Comparison of ENCODE assay signal across 9 cellular contexts in the genomic region with DNA sequence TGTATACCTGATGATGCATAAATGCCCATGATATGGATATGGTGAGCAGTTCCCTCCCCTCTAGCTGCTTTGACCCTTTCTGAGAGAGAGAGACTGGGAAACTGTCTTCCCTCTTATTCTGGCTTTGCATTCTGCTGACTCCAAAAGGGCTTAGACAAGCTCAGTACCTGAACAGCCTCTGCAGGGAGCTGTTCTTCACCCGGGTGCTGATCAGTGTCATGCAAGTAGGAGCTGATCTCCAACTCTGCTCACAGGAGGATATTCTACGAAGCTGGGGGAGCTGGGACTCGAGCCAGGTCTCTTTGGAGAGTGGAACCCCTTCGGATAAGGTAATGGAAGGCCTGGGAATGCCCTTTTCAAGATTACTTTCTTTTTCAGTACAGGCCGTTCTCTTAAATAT.
A peak's percentile ranks its signal among the peaks of the same experiment; 100 is the strongest.
DNase-seq lines count a peak whose midpoint lies in the region; ATAC-seq and TF ChIP-seq lines count a peak whose summit lies in the region.
"Had no signal": no experiment of that assay in that cellular context is flagged by ENCODE, and none has a peak within 500 bp of the region (broad histone marks: within the 10 kb centered on the region; RNA-seq: fewer than 3 reads in every experiment).

No MANE protein-coding gene starts in this region.

- H3F3A ChIP-seq in GM23338 (replicated peaks; ENCODE audit: low read depth), result no peaks in the 10 kb centered on the region
- no peaks in the 10 kb centered on the region for H3F3A ChIP-seq in neural progenitor cell (ENCODE audit: low read depth)

- no peak overlapping the region for H3K4me2 ChIP-seq in GM23338
- no peak overlapping the region for H3K4me2 ChIP-seq in neural progenitor cell

- TF ChIP-seq CTCF in GM23338 (conservative IDR thresholded peaks at IDR 0.05; ENCODE audit: low read depth in 2 of 2) (no peak), NB4 (IDR thresholded peaks at IDR 0.05; ENCODE audit: low read depth, low read length) (no peak), endothelial cell (IDR thresholded peaks at IDR 0.05; ENCODE audit: unreplicated experiment) (no peak), neural progenitor cell (IDR thresholded peaks at IDR 0.05) (no peak)

- H3K9me3 Mint-ChIP-seq in GM23338 (no peaks in the 10 kb centered on the region), endothelial cell (ENCODE audit: unreplicated experiment) (no peaks in the 10 kb centered on the region), neural progenitor cell (no peaks in the 10 kb centered on the region)

- no peaks in the 10 kb centered on the region for H3K9me3 ChIP-seq in neural progenitor cell (ENCODE audit: low read depth)

- H3K4me1 ChIP-seq in GM23338 (ENCODE audit: insufficient read depth) (0 out of 2 replicates have a peak, but pooled peaks cover 4% of the 10 kb centered on the region), neural progenitor cell (peaks cover 7% of the 10 kb centered on the region)

- H3K36me3 Mint-ChIP-seq in GM23338 (ENCODE audit: low read depth) (no peaks in the 10 kb centered on the region), endothelial cell (ENCODE audit: low read depth, unreplicated experiment) (no peaks in the 10 kb centered on the region), neural progenitor cell (no peaks in the 10 kb centered on the region)
- H3K36me3 Mint-ChIP-seq: IgD-negative memory B cell had no signal

- H3K27ac ChIP-seq in GM23338 (ENCODE audit: low read depth) (no peak overlapping the region), neural progenitor cell (no peak overlapping the region)

- no peak for TF ChIP-seq POLR2A in NB4 (IDR thresholded peaks at IDR 0.05; ENCODE audit: extremely low read depth, insufficient read length)

- H3K4me3 ChIP-seq in GM23338 (no peak overlapping the region), NB4 (ENCODE audit: low read depth, low read length) (no peak overlapping the region), neural progenitor cell (no peak overlapping the region)

- H3K36me3 ChIP-seq in GM23338 (ENCODE audit: insufficient read depth) (no peaks in the 10 kb centered on the region), neural progenitor cell (no peaks in the 10 kb centered on the region)

- H3K27me3 Mint-ChIP-seq in GM23338 (ENCODE audit: insufficient read depth, low read depth, poor library complexity), result peaks cover 4% of the 10 kb centered on the region
- no peaks in the 10 kb centered on the region for H3K27me3 Mint-ChIP-seq in endothelial cell (ENCODE audit: unreplicated experiment)
- H3K27me3 Mint-ChIP-seq in neural progenitor cell (ENCODE audit: insufficient read depth, low read depth), result peaks cover 3% of the 10 kb centered on the region
- H3K27me3 Mint-ChIP-seq: IgD-negative memory B cell had no signal

- ATAC-seq in GM23338 (peak; percentile 100), GM19452 (IDR thresholded peaks at IDR 0.05; ENCODE audit: unreplicated experiment) (no peak)

- no peaks in the 10 kb centered on the region for H3K79me2 ChIP-seq in GM23338 (replicated peaks; ENCODE audit: insufficient read depth)
- no peaks in the 10 kb centered on the region for H3K79me2 ChIP-seq in neural progenitor cell (ENCODE audit: low read depth)

- H3K4me3 Mint-ChIP-seq in GM23338 (no peak overlapping the region), endothelial cell (ENCODE audit: unreplicated experiment) (no peak overlapping the region), neural progenitor cell (no peak overlapping the region)
- H3K4me3 Mint-ChIP-seq: IgD-negative memory B cell had no signal

- H3K27ac Mint-ChIP-seq in GM23338 (no peak overlapping the region), endothelial cell (ENCODE audit: unreplicated experiment) (no peak overlapping the region), neural progenitor cell (no peak overlapping the region)
- H3K27ac Mint-ChIP-seq: IgD-negative memory B cell had no signal

- H2AFZ ChIP-seq in GM23338 (no peak overlapping the region), neural progenitor cell (replicated peaks) (no peak overlapping the region)

- H3K27me3 ChIP-seq in GM23338 (ENCODE audit: insufficient read depth) (no peaks in the 10 kb centered on the region), neural progenitor cell (no peaks in the 10 kb centered on the region)

- DNase-seq in GM23338 (ENCODE audit: low spot score) (peak; percentile 86), NB4 (ENCODE audit: low read depth) (peak; percentile 56), endothelial cell (ENCODE audit: low spot score) (peak; percentile 82), neural progenitor cell (ENCODE audit: low spot score) (peak; percentile 79), HuH-7.5 (ENCODE audit: low spot score) (no peak), NCI-H2171 treated with DMSO at 0.1 percent for 48 hours (lab: John Stamatoyannopoulos, UW) (no peak), NCI-H82 (lab: John Stamatoyannopoulos, UW) (no peak)

- no peaks in the 10 kb centered on the region for H4K20me1 ChIP-seq in GM23338 (replicated peaks; ENCODE audit: insufficient read depth)
- no peaks in the 10 kb centered on the region for H4K20me1 ChIP-seq in neural progenitor cell (ENCODE audit: low read depth)

- peaks cover 6% of the 10 kb centered on the region; the same call in 1 of the 2 replicates for H3K9me2 ChIP-seq in GM23338 (ENCODE audit: insufficient read depth)

- H3K9ac ChIP-seq in neural progenitor cell, result no peak overlapping the region

- H3K4me1 Mint-ChIP-seq in GM23338, result peaks cover 15% of the 10 kb centered on the region
- H3K4me1 Mint-ChIP-seq in endothelial cell (ENCODE audit: unreplicated experiment), result no peaks in the 10 kb centered on the region
- H3K4me1 Mint-ChIP-seq in neural progenitor cell, result no peaks in the 10 kb centered on the region
- H3K4me1 Mint-ChIP-seq: IgD-negative memory B cell had no signal

TF ChIP-seq in GM23338, 12 proteins besides CTCF, POLR2A, EP300 and RAD21 (continues in another document):
- no peak for TF ChIP-seq STAT1 (IDR thresholded peaks at IDR 0.05; ENCODE audit: unreplicated experiment)
- TF ChIP-seq ZNF331 (CRISPR knock-in tag; IDR thresholded peaks at IDR 0.05; ENCODE audit: low read depth), result no peak
- no peak for TF ChIP-seq ZNF114 (CRISPR knock-in tag; IDR thresholded peaks at IDR 0.05)
- TF ChIP-seq JUNB (IDR thresholded peaks at IDR 0.05; ENCODE audit: unreplicated experiment), result no peak
- TF ChIP-seq, protein P1, sequence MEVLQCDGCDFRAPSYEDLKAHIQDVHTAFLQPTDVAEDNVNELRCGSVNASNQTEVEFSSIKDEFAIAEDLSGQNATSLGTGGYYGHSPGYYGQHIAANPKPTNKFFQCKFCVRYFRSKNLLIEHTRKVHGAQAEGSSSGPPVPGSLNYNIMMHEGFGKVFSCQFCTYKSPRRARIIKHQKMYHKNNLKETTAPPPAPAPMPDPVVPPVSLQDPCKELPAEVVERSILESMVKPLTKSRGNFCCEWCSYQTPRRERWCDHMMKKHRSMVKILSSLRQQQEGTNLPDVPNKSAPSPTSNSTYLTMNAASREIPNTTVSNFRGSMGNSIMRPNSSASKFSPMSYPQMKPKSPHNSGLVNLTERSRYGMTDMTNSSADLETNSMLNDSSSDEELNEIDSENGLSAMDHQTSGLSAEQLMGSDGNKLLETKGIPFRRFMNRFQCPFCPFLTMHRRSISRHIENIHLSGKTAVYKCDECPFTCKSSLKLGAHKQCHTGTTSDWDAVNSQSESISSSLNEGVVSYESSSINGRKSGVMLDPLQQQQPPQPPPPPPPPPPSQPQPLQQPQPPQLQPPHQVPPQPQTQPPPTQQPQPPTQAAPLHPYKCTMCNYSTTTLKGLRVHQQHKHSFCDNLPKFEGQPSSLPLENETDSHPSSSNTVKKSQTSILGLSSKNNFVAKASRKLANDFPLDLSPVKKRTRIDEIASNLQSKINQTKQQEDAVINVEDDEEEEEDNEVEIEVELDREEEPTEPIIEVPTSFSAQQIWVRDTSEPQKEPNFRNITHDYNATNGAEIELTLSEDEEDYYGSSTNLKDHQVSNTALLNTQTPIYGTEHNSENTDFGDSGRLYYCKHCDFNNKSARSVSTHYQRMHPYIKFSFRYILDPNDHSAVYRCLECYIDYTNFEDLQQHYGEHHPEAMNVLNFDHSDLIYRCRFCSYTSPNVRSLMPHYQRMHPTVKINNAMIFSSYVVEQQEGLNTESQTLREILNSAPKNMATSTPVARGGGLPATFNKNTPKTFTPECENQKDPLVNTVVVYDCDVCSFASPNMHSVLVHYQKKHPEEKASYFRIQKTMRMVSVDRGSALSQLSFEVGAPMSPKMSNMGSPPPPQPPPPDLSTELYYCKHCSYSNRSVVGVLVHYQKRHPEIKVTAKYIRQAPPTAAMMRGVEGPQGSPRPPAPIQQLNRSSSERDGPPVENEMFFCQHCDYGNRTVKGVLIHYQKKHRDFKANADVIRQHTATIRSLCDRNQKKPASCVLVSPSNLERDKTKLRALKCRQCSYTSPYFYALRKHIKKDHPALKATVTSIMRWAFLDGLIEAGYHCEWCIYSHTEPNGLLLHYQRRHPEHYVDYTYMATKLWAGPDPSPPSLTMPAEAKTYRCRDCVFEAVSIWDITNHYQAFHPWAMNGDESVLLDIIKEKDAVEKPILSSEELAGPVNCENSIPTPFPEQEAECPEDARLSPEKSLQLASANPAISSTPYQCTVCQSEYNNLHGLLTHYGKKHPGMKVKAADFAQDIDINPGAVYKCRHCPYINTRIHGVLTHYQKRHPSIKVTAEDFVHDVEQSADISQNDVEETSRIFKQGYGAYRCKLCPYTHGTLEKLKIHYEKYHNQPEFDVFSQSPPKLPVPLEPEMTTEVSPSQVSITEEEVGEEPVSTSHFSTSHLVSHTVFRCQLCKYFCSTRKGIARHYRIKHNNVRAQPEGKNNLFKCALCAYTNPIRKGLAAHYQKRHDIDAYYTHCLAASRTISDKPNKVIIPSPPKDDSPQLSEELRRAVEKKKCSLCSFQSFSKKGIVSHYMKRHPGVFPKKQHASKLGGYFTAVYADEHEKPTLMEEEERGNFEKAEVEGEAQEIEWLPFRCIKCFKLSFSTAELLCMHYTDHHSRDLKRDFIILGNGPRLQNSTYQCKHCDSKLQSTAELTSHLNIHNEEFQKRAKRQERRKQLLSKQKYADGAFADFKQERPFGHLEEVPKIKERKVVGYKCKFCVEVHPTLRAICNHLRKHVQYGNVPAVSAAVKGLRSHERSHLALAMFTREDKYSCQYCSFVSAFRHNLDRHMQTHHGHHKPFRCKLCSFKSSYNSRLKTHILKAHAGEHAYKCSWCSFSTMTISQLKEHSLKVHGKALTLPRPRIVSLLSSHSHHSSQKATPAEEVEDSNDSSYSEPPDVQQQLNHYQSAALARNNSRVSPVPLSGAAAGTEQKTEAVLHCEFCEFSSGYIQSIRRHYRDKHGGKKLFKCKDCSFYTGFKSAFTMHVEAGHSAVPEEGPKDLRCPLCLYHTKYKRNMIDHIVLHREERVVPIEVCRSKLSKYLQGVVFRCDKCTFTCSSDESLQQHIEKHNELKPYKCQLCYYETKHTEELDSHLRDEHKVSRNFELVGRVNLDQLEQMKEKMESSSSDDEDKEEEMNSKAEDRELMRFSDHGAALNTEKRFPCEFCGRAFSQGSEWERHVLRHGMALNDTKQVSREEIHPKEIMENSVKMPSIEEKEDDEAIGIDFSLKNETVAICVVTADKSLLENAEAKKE (CRISPR knock-in tag; IDR thresholded peaks at IDR 0.05), result peak; percentile 72; the same call in 1 of the 2 replicates
- no peak for TF ChIP-seq NANOG (IDR thresholded peaks at IDR 0.05; ENCODE audit: borderline replicate concordance)
- no peak for TF ChIP-seq CREB1 (CRISPR knock-in tag; IDR thresholded peaks at IDR 0.05; ENCODE audit: low read depth)
- TF ChIP-seq POLR2AphosphoS5 (IDR thresholded peaks at IDR 0.05; ENCODE audit: low read depth), result no peak

Comparison
In these comparisons a context has a peak if more than half of its experiments do, and no peak if none do; other contexts are left out.
1. DNase-seq: peak in GM23338 (single experiment), NB4 (single experiment), endothelial cell (single experiment) and neural progenitor cell (single experiment); none in HuH-7.5 (single experiment), NCI-H2171 treated with DMSO at 0.1 percent for 48 hours (single experiment) and NCI-H82 (single experiment).